Comparison of ENCODE assay signal across 28 cellular contexts in genomic region chr16:49910761-49911160, GRCh38.
"Had no signal": no experiment of that assay in that cellular context is flagged by ENCODE, and none has a peak within 500 bp of the region (broad histone marks: within the 10 kb centered on the region; RNA-seq: fewer than 3 reads in every experiment).

No MANE protein-coding gene starts in this region.

- ATAC-seq: effector memory CD8-positive, alpha-beta T cell; left lobe of liver; mucosa of descending colon; right cardiac atrium; stimulated activated memory B cell treated with anti-CD40 and anti-IgM and Interleukin-4, amounts not matched to agents 10 μg/mL and 1 μg/mL and 100 μg/mL, for 72 hours; stimulated activated naive CD8-positive, alpha-beta T cell treated with anti-CD3 and anti-CD28 coated beads, Interleukin-15, Interleukin-2, amounts not matched to agents 100 U/mL and 50 U/mL, for 24 hours had no signal

- H3K9me3 ChIP-seq: mucosa of descending colon, prostate gland, thoracic aorta, upper lobe of left lung, uterus had no signal

- FAIRE-seq: endometrium, frontal cortex, keratinocyte had no signal

- H3K4me1 Mint-ChIP-seq: central memory CD8-positive, alpha-beta T cell; memory B cell; naive B cell; stimulated activated memory B cell treated with anti-CD40 and anti-IgM and Interleukin-4, amounts not matched to agents 10 μg/mL and 1 μg/mL and 100 μg/mL, for 72 hours had no signal

- H3K9me3 Mint-ChIP-seq: central memory CD8-positive, alpha-beta T cell; effector memory CD8-positive, alpha-beta T cell had no signal

- H3K27ac Mint-ChIP-seq: effector memory CD8-positive, alpha-beta T cell; memory B cell; naive B cell; stimulated activated memory B cell treated with anti-CD40 and anti-IgM and Interleukin-4, amounts not matched to agents 10 μg/mL and 1 μg/mL and 100 μg/mL, for 72 hours had no signal

- H3K36me3 Mint-ChIP-seq: memory B cell; stimulated activated memory B cell treated with anti-CD40 and anti-IgM and Interleukin-4, amounts not matched to agents 10 μg/mL and 1 μg/mL and 100 μg/mL, for 72 hours had no signal

- H3K27ac ChIP-seq: coronary artery, prostate gland, skin epidermis, spleen, thoracic aorta, tibial nerve, upper lobe of left lung, uterus had no signal

- H3K4me3 ChIP-seq: coronary artery, lung, mucosa of descending colon, prostate gland, skin epidermis, spleen, thoracic aorta, tibial nerve, upper lobe of left lung, uterus had no signal

- H3K36me3 ChIP-seq: prostate gland, spleen, thoracic aorta, tibial nerve, upper lobe of left lung, uterus had no signal

- H3K27me3 ChIP-seq: spleen, tibial nerve, upper lobe of left lung, uterus had no signal

- H3K4me1 ChIP-seq: prostate gland, spleen, tibial nerve, upper lobe of left lung, uterus had no signal

- DNase-seq: dermis blood vessel endothelial cell; effector memory CD8-positive, alpha-beta T cell; erythroblast; hypothalamus; mucosa of descending colon; naive B cell; nucleus accumbens; right cardiac atrium; spleen; stimulated activated CD4-positive, alpha-beta T cell treated with anti-CD3 and anti-CD28 coated beads, Interleukin-4, amount 100 ng/mL, for 4 hours; stimulated activated naive CD8-positive, alpha-beta T cell treated with anti-CD3 and anti-CD28 coated beads, Interleukin-15, Interleukin-2, amounts not matched to agents 100 U/mL and 50 U/mL, for 24 hours; substantia nigra; uterus had no signal

- H3K4me3 Mint-ChIP-seq: central memory CD8-positive, alpha-beta T cell; effector memory CD8-positive, alpha-beta T cell; memory B cell; naive B cell; neural crest cell; stimulated activated memory B cell treated with anti-CD40 and anti-IgM and Interleukin-4, amounts not matched to agents 10 μg/mL and 1 μg/mL and 100 μg/mL, for 72 hours had no signal
